25 cellular contexts compared by ENCODE assay signal in the genomic region with DNA sequence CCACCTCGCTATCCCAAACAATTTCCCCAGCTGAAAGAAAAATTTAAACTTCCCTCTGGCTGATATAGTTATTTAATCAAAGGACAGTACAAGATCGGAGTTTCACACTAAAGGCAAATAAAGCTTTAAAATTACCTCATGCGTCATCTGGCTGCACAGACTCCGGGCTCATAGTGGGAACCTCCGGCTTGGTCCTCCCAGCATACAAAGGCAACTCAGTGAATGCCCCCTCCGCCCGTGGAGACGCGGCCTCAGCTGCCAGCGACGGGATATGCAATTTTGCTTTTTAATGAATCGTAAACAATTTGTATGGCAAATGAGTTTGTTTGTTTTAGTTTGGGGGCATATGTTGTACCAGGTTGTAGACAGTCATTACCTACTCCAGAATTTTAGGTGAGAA.
DNase-seq lines count a peak whose midpoint lies in the region; ATAC-seq, FAIRE-seq and TF ChIP-seq lines count a peak whose summit lies in the region.
"Had no signal": no experiment of that assay in that cellular context is flagged by ENCODE, and none has a peak within 500 bp of the region (broad histone marks: within the 10 kb centered on the region; RNA-seq: fewer than 3 reads in every experiment).

No MANE protein-coding gene starts in this region.

- H3K36me3 ChIP-seq in H1 (ENCODE audit: control insufficient read depth in 2 of 4, insufficient read depth in 4 of 4, low read length in 3 of 4) (no peaks in the 10 kb centered on the region), adrenal gland (replicated peaks in 1 of 2) (no peaks in the 10 kb centered on the region), OCI-LY7 (ENCODE audit: insufficient read depth, low read length) (no peaks in the 10 kb centered on the region)
- H3K36me3 ChIP-seq: ascending aorta, neutrophil had no signal

- H3K9me2 ChIP-seq in OCI-LY7 (ENCODE audit: insufficient read depth, low read length) = no peaks in the 10 kb centered on the region; the same call in 1 of the 2 replicates

- no peak for ATAC-seq in GM19397 (IDR thresholded peaks at IDR 0.05; ENCODE audit: unreplicated experiment)
- ATAC-seq: CD8-positive, alpha-beta T cell; Right ventricle myocardium inferior had no signal

- H3K23ac ChIP-seq in H1 (ENCODE audit: insufficient read length) = no peak overlapping the region

- no peak overlapping the region for H3K9ac ChIP-seq in H1 (replicated peaks in 1 of 4; ENCODE audit: extremely low read depth in 1 of 4, low read depth in 3 of 4, low read length in 3 of 4)

- H3K4me3 ChIP-seq in H1 (ENCODE audit: extremely low read depth in 1 of 4, insufficient read depth in 2 of 4, low read depth in 3 of 4, low read length in 4 of 4) = no peak overlapping the region
- H3K4me3 ChIP-seq in adrenal gland = no peak overlapping the region
- no peak overlapping the region for H3K4me3 ChIP-seq in OCI-LY7 (ENCODE audit: low read depth, low read length, poor library complexity, severe bottlenecking)
- H3K4me3 ChIP-seq: ascending aorta, skin epidermis had no signal

- POLR2A ChIA-PET in H1 (lab: Charles Lee; ENCODE audit: partially characterized antibody) (interaction anchor here (1.3 kb wide), 1 partner anchor 19 kb away, joined by 4 read pairs; no protein-coding TSS in a partner anchor), OCI-LY7 (lab: Charles Lee) (interaction anchor here (0.6 kb wide), 1 partner anchor 378 kb away, joined by 3 read pairs; no protein-coding TSS in a partner anchor)

- no peak overlapping the region for H2BK5ac ChIP-seq in H1 (ENCODE audit: low read depth, low read length)

- BruUV-seq in OCI-LY7 (replicated peaks; lab: Mats Ljungman, UMichigan) = no TSS peak

- CTCF ChIA-PET in H1 (lab: Charles Lee; ENCODE audit: partially characterized antibody) = interaction anchor here (1.0 to 1.4 kb wide), 3 partner anchors 12 to 20 kb away, joined by 3 to 4 read pairs (median 4); no protein-coding TSS in a partner anchor
- CTCF ChIA-PET in OCI-LY7 (lab: Charles Lee; ENCODE audit: unreplicated experiment) = no interaction called here

- intact Hi-C loops in adrenal gland (cut with DNase I) = no loop called here
- intact Hi-C loops in OCI-LY7 (cut with micrococcal nuclease; ENCODE audit: unreplicated experiment) = no loop called here

- WGBS in H1 (ENCODE audit: extremely low coverage in 1 of 2, insufficient coverage in 1 of 2, insufficient read length in 1 of 2, insufficient replicate concordance in 2 of 2, low coverage in 1 of 2, low lambda C conversion rate in 2 of 2, missing lambda C conversion rate in 1 of 2), 2 experiments = 53 to 100% methylated on average over 1 to 12 of the region's 12 CpGs
- 87 to 93% (median 91%) methylated on average over 12 of the region's 12 CpGs for whole genome bisulfite sequencing in adrenal gland, 4 donors

- no peak for TF ChIP-seq EP300 in H1 (IDR thresholded peaks at IDR 0.05; ENCODE audit: borderline replicate concordance in 1 of 2, low read depth in 2 of 2, low read length in 2 of 2)

- peak; percentile 52 for FAIRE-seq in H1 (lab: Jason Lieb, UNC)
- FAIRE-seq: GM18507 had no signal

- peak in 2 of 3 experiments; percentile 19 to 56 for DNase-seq in NCI-H1417 (lab: John Stamatoyannopoulos, UW)
- DNase-seq in NCI-H1417 treated with DMSO at 0.1 percent for 48 hours (lab: John Stamatoyannopoulos, UW) = no peak
- peak; percentile 32 to 49 for DNase-seq in NCI-H524 (lab: John Stamatoyannopoulos, UW)
- DNase-seq in H1 (ENCODE audit: low read depth in 1 of 2, low spot score in 2 of 2) = no peak
- DNase-seq in retina = peak; percentile 50
- DNase-seq in adrenal gland = no peak
- no peak for DNase-seq in OCI-LY7 (ENCODE audit: low spot score)
- DNase-seq: 8988T; activated CD4-positive, alpha-beta memory T cell treated with anti-CD3 and anti-CD28 coated beads for 36 hours; AML-193; CD8-positive, alpha-beta T cell; central memory CD4-positive, alpha-beta T cell; dermis blood vessel endothelial cell; GDM1; HCEC 1CT; IMR-90; mesenchymal stem cell; NCI-H1048; stimulated activated CD4-positive, alpha-beta T cell treated with anti-CD3 and anti-CD28 coated beads, Interleukin-1b, Interleukin-23, amount 100 ng/mL, for 48 hours had no signal

- no peak overlapping the region for H3K14ac ChIP-seq in H1 (ENCODE audit: insufficient read length)

- H4K20me1 ChIP-seq in H1 (replicated peaks in 1 of 2; ENCODE audit: control insufficient read depth in 1 of 2, insufficient read depth in 2 of 2, low read length in 2 of 2) (no peaks in the 10 kb centered on the region), OCI-LY7 (ENCODE audit: insufficient read depth, low read length) (no peaks in the 10 kb centered on the region)

- H3K23me2 ChIP-seq in H1 (ENCODE audit: low read depth, low read length) = no peaks in the 10 kb centered on the region; the same call in 1 of the 2 replicates

- no peak overlapping the region for H4K5ac ChIP-seq in H1 (ENCODE audit: insufficient read length, low read depth, low read length)

- H3K9me3 ChIP-seq in H1 (ENCODE audit: insufficient read depth in 2 of 2, low read depth in 1 of 2, low read length in 1 of 2) (no peaks in the 10 kb centered on the region), adrenal gland (replicated peaks in 1 of 3) (no peaks in the 10 kb centered on the region), OCI-LY7 (ENCODE audit: low read length) (no peaks in the 10 kb centered on the region)
- H3K9me3 ChIP-seq: ascending aorta, neutrophil had no signal

- no peak for TF ChIP-seq CTCF in H1 (IDR thresholded peaks at IDR 0.05; ENCODE audit: control extremely low read depth in 1 of 3, insufficient read depth in 1 of 3, low read depth in 1 of 3, low read length in 3 of 3)
- TF ChIP-seq CTCF in adrenal gland (IDR thresholded peaks at IDR 0.05) = no peak
- TF ChIP-seq CTCF in OCI-LY7 (conservative IDR thresholded peaks at IDR 0.05; ENCODE audit: low read length) = no peak

- H3K27me3 ChIP-seq in H1 (replicated peaks in 1 of 4; ENCODE audit: control insufficient read depth in 3 of 4, extremely low read depth in 1 of 4, insufficient read depth in 3 of 4, low read length in 3 of 4) = peaks cover 0 to 1% (median 0%) of the 10 kb centered on the region in 4 experiments; a peak in 1 of 7 replicates
- H3K27me3 ChIP-seq in adrenal gland = no peaks in the 10 kb centered on the region
- H3K27me3 ChIP-seq: ascending aorta, neutrophil had no signal

- H3K4me1 ChIP-seq in H1 (replicated peaks in 1 of 4; ENCODE audit: control insufficient read depth in 3 of 4, insufficient read depth in 4 of 4, low read length in 3 of 4) (peaks cover 1 to 12% (median 6%) of the 10 kb centered on the region in 4 experiments), adrenal gland (replicated peaks in 1 of 2) (no peaks in the 10 kb centered on the region), OCI-LY7 (ENCODE audit: insufficient read depth, low read length, poor library complexity, severe bottlenecking) (no peaks in the 10 kb centered on the region)
- H3K4me1 ChIP-seq: ascending aorta had no signal

- peak overlapping the region; percentile 6 for H4K91ac ChIP-seq in H1 (replicated peaks; ENCODE audit: insufficient read length, low read length)

- H2BK20ac ChIP-seq in H1 (ENCODE audit: low read length) = no peak overlapping the region

- H3K4me2 ChIP-seq in H1 (ENCODE audit: insufficient read depth in 1 of 2, low read depth in 2 of 2, low read length in 2 of 2) (no peak overlapping the region; a peak in 1 of 4 replicates), OCI-LY7 (ENCODE audit: low read length) (no peak overlapping the region)

- H3K27ac ChIP-seq in H1 (ENCODE audit: low read depth, low read length) (no peak overlapping the region), adrenal gland (no peak overlapping the region), OCI-LY7 (ENCODE audit: low read depth, low read length, poor library complexity, severe bottlenecking) (no peak overlapping the region)
- H3K27ac ChIP-seq: ascending aorta, neutrophil, skin epidermis had no signal

- H3K18ac ChIP-seq in H1 (ENCODE audit: extremely low read depth, low read length) = no peak overlapping the region

- H2AFZ ChIP-seq in H1 (ENCODE audit: low read length) = no peak overlapping the region
- no peak overlapping the region for H2AFZ ChIP-seq in OCI-LY7 (ENCODE audit: low read length)

- no peak overlapping the region for H3K4ac ChIP-seq in H1 (replicated peaks; ENCODE audit: insufficient read length, low read depth, low read length)

- no peak overlapping the region for H4K8ac ChIP-seq in H1 (ENCODE audit: extremely low read depth, insufficient read depth, low read length)

- no peak overlapping the region for H3K56ac ChIP-seq in H1 (replicated peaks; ENCODE audit: insufficient read length, low read depth, low read length)

- no peak overlapping the region for H2BK15ac ChIP-seq in H1 (ENCODE audit: low read length)

- no peak for TF ChIP-seq RAD21 in H1 (IDR thresholded peaks at IDR 0.05 in 1 of 2, conservative IDR thresholded peaks at IDR 0.05 in 1 of 2; ENCODE audit: low read depth in 2 of 2, low read length in 2 of 2)

- no peak overlapping the region for H2BK12ac ChIP-seq in H1 (ENCODE audit: low read depth, low read length)

- H2AK5ac ChIP-seq in H1 (ENCODE audit: low read depth, low read length) = no peak overlapping the region

- TF ChIP-seq POLR2A in H1 (IDR thresholded peaks at IDR 0.05; ENCODE audit: control extremely low read depth in 1 of 2, low read depth in 2 of 2, low read length in 2 of 2) (no peak), adrenal gland (IDR thresholded peaks at IDR 0.05) (no peak)

- H3K79me2 ChIP-seq in H1 (ENCODE audit: control insufficient read depth in 1 of 2, insufficient read depth in 2 of 2, low read length in 2 of 2) (no peaks in the 10 kb centered on the region), OCI-LY7 (ENCODE audit: insufficient read depth, low read depth, low read length) (no peaks in the 10 kb centered on the region)

- H3K79me1 ChIP-seq in H1 (ENCODE audit: low read depth, low read length) = no peaks in the 10 kb centered on the region

- no peak overlapping the region for H2BK120ac ChIP-seq in H1 (replicated peaks; ENCODE audit: low read depth, low read length)

TF ChIP-seq in H1, 55 proteins besides CTCF, POLR2A, EP300 and RAD21 (continues in another document):
- TF ChIP-seq SIX5 (IDR thresholded peaks at IDR 0.05; ENCODE audit: low read depth, low read length) (no peak), RXRA (IDR thresholded peaks at IDR 0.05; ENCODE audit: insufficient read depth, low read depth, low read length) (no peak), PHF8 (conservative IDR thresholded peaks at IDR 0.05; ENCODE audit: low read depth, low read length) (no peak), BACH1 (IDR thresholded peaks at IDR 0.05; ENCODE audit: low read length) (no peak), SUZ12 (IDR thresholded peaks at IDR 0.05; ENCODE audit: low read length) (no peak), POLR2AphosphoS5 (IDR thresholded peaks at IDR 0.05; ENCODE audit: low read depth, low read length) (no peak), YY1 (IDR thresholded peaks at IDR 0.05; ENCODE audit: low read depth, low read length) (no peak), CBX8 (IDR thresholded peaks at IDR 0.05; ENCODE audit: borderline replicate concordance, low read depth, low read length) (no peak), SIN3A (conservative IDR thresholded peaks at IDR 0.05 in 1 of 2, IDR thresholded peaks at IDR 0.05 in 1 of 2; ENCODE audit: low read depth in 1 of 2, low read length in 2 of 2) (no peak), SP2 (IDR thresholded peaks at IDR 0.05; ENCODE audit: low read length) (no peak), RNF2 (IDR thresholded peaks at IDR 0.05; ENCODE audit: borderline replicate concordance, low read depth, low read length, missing control alignments, poor library complexity, severe bottlenecking) (no peak)

Comparison
In these comparisons a context has a peak if more than half of its experiments do, and no peak if none do; other contexts are left out.
1. DNase-seq: peak in NCI-H1417 (2 of 3), NCI-H524 (2 of 2) and retina (single experiment); none in NCI-H1417 treated with DMSO at 0.1 percent for 48 hours (single experiment), H1 (0 of 2), adrenal gland (0 of 7) and OCI-LY7 (single experiment).